11 cellular contexts compared by ENCODE assay signal in genomic region chr10:13685885-13686284, GRCh38.
DNase-seq lines count a peak whose midpoint lies in the region; ATAC-seq, FAIRE-seq and TF ChIP-seq lines count a peak whose summit lies in the region.
"Had no signal": no experiment of that assay in that cellular context is flagged by ENCODE, and none has a peak within 500 bp of the region (broad histone marks: within the 10 kb centered on the region; RNA-seq: fewer than 3 reads in every experiment).

No MANE protein-coding gene starts in this region.

- in situ Hi-C loops in GM12878 (cut with MboI): no loop called here

- H3K9ac ChIP-seq in GM12878 (ENCODE audit: control insufficient read depth, insufficient read depth, low read length): no peak overlapping the region

- H3K4me3 ChIP-seq in GM12878: no peak overlapping the region
- no peak overlapping the region for H3K4me3 ChIP-seq in osteoblast (ENCODE audit: insufficient read depth, low read length)
- no peak overlapping the region for H3K4me3 ChIP-seq in upper lobe of left lung

- CTCF ChIA-PET in GM12878 (lab: Yijun Ruan, JAX): interaction anchor here (1.2 to 1.7 kb wide), 2 partner anchors 9 to 91 kb away, joined by 3 to 6 read pairs; no protein-coding TSS in a partner anchor

- no peak for DNase-seq in GM12878 (ENCODE audit: low read depth, low spot score)
- peak in 1 of 2 donors; percentile 34 for DNase-seq in foreskin keratinocyte
- DNase-seq in osteoblast (ENCODE audit: insufficient read length, low spot score, missing footprints): no peak
- DNase-seq in upper lobe of left lung: no peak
- DNase-seq in activated effector memory CD4-positive, alpha-beta T cell treated with Interleukin-2 at 50 U/mL for 16 hours: no peak
- DNase-seq in NCI-H2227 (lab: John Stamatoyannopoulos, UW; ENCODE audit: unreplicated experiment): no peak
- DNase-seq: activated CD8-positive, alpha-beta memory T cell treated with anti-CD3 and anti-CD28 coated beads, Interleukin-2, amount 50 U/mL, for 48 hours; NCI-H526 treated with DMSO at 0.1 percent for 48 hours; RPMI8226 had no signal

- RAD21 ChIA-PET in GM12878 (lab: Charles Lee; ENCODE audit: unreplicated experiment): interaction anchor here (0.9 to 1.5 kb wide), 4 partner anchors 21 to 91 kb away, joined by 3 to 4 read pairs (median 3); no protein-coding TSS in a partner anchor

- no peak for TF ChIP-seq POLR2A in GM12878 (IDR thresholded peaks at IDR 0.05; ENCODE audit: low read depth, low read length)
- no peak for TF ChIP-seq POLR2A in upper lobe of left lung (IDR thresholded peaks at IDR 0.05)

- no peak overlapping the region for H3K4me2 ChIP-seq in GM12878 (ENCODE audit: control insufficient read depth, insufficient read depth)
- no peak overlapping the region for H3K4me2 ChIP-seq in osteoblast (ENCODE audit: insufficient read depth, low read length)

- H3K4me1 ChIP-seq in GM12878 (ENCODE audit: control insufficient read depth, insufficient read depth, low read length) (peaks cover 20% of the 10 kb centered on the region), foreskin keratinocyte (peaks cover 13% of the 10 kb centered on the region), osteoblast (ENCODE audit: insufficient read depth, low read length) (peaks cover 32% of the 10 kb centered on the region), upper lobe of left lung (peaks cover 34 to 35% (median 35%) of the 10 kb centered on the region in 4 donors)

- intact Hi-C loops in GM12878 (cut with micrococcal nuclease; ENCODE audit: unreplicated experiment): no loop called here

- no peak for TF ChIP-seq RAD21 in GM12878 (IDR thresholded peaks at IDR 0.05; ENCODE audit: insufficient read depth, low read depth, low read length)

- no TSS peak for BruUV-seq in GM12878 (replicated peaks; lab: Mats Ljungman, UMichigan)

- H4K20me1 ChIP-seq in GM12878 (ENCODE audit: control insufficient read depth, insufficient read depth): no peaks in the 10 kb centered on the region
- H4K20me1 ChIP-seq in osteoblast (ENCODE audit: insufficient read depth, low read length): peaks cover 4% of the 10 kb centered on the region

- no peak for TF ChIP-seq CTCF in GM12878 (IDR thresholded peaks at IDR 0.05 in 2 of 3, conservative IDR thresholded peaks at IDR 0.05 in 1 of 3; ENCODE audit: control insufficient read depth in 2 of 3, extremely low read depth in 1 of 3, insufficient read depth in 1 of 3, low read depth in 3 of 3, low read length in 3 of 3)
- no peak for TF ChIP-seq CTCF in foreskin keratinocyte (conservative IDR thresholded peaks at IDR 0.05)
- TF ChIP-seq CTCF in osteoblast (IDR thresholded peaks at IDR 0.05; ENCODE audit: extremely low read depth, low read depth, low read length): no peak
- no peak for TF ChIP-seq CTCF in upper lobe of left lung (IDR thresholded peaks at IDR 0.05)

- WGBS in GM12878 (ENCODE audit: insufficient coverage, insufficient replicate concordance, low lambda C conversion rate, missing lambda C conversion rate): 91% methylated on average over 5 of the region's 5 CpGs
- WGBS in upper lobe of left lung, 2 donors: 59 to 64% methylated on average over 5 of the region's 5 CpGs

- H3K27me3 ChIP-seq in GM12878 (replicated peaks in 1 of 2; ENCODE audit: control insufficient read depth in 2 of 2, insufficient read depth in 2 of 2, low read length in 1 of 2) (no peaks in the 10 kb centered on the region), foreskin keratinocyte (no peaks in the 10 kb centered on the region), osteoblast (ENCODE audit: insufficient read depth, low read length) (no peaks in the 10 kb centered on the region), upper lobe of left lung (no peaks in the 10 kb centered on the region)

- POLR2A ChIA-PET in GM12878 (lab: Charles Lee): interaction anchor here (0.5 to 1.0 kb wide), 3 partner anchors 19 to 134 kb away, joined by 3 to 5 read pairs (median 4); no protein-coding TSS in a partner anchor

- no peak for FAIRE-seq in GM12878 (lab: Jason Lieb, UNC)
- FAIRE-seq: G401.6 had no signal

- ATAC-seq in GM12878 (no peak), foreskin keratinocyte (no peak), upper lobe of left lung (ENCODE audit: low FRiP score in 2 of 2) (no peak), HG03521 (IDR thresholded peaks at IDR 0.05; ENCODE audit: unreplicated experiment) (no peak)

- no peak for TF ChIP-seq EP300 in GM12878 (IDR thresholded peaks at IDR 0.05; ENCODE audit: borderline replicate concordance in 1 of 2, control insufficient read depth in 1 of 2, low read depth in 2 of 2, low read length in 2 of 2)
- TF ChIP-seq EP300 in upper lobe of left lung (IDR thresholded peaks at IDR 0.05): no peak

- H3K9me3 ChIP-seq in GM12878 (replicated peaks; ENCODE audit: control insufficient read depth, insufficient read depth, low read length) (no peaks in the 10 kb centered on the region), osteoblast (ENCODE audit: low read depth, low read length) (no peaks in the 10 kb centered on the region), upper lobe of left lung (no peaks in the 10 kb centered on the region)

- SMC1A ChIA-PET in GM12878 (lab: Charles Lee; ENCODE audit: uncharacterized antibody, unreplicated experiment): interaction anchor here (1.0 to 2.6 kb wide), 5 partner anchors 11 to 91 kb away, joined by 3 to 14 read pairs (median 4); no protein-coding TSS in a partner anchor

- no peak overlapping the region for H2AFZ ChIP-seq in GM12878 (ENCODE audit: control insufficient read depth, low read depth, low read length)
- H2AFZ ChIP-seq in osteoblast (ENCODE audit: low read length): no peak overlapping the region

- H3K79me2 ChIP-seq in GM12878 (ENCODE audit: control insufficient read depth, insufficient read depth, low read length): peaks cover 6% of the 10 kb centered on the region
- H3K79me2 ChIP-seq in osteoblast (ENCODE audit: insufficient read depth, low read length): peaks cover 24% of the 10 kb centered on the region

- H3K27ac ChIP-seq in GM12878 (ENCODE audit: control insufficient read depth, insufficient read depth) (peak overlapping the region; percentile 49), foreskin keratinocyte (peak overlapping the region; percentile 55), osteoblast (ENCODE audit: low read depth, low read length) (peak overlapping the region; percentile 97), upper lobe of left lung (peak overlapping the region; percentile 63 to 77 (median 69))

- peaks cover 8 to 29% of the 10 kb centered on the region in 2 experiments; a peak in 3 of 4 replicates for H3K36me3 ChIP-seq in GM12878 (ENCODE audit: control insufficient read depth in 2 of 2, insufficient read depth in 2 of 2, low read length in 1 of 2)
- H3K36me3 ChIP-seq in osteoblast (ENCODE audit: insufficient read depth, low read length): peaks cover 41% of the 10 kb centered on the region
- peaks cover 0 to 9% (median 3%) of the 10 kb centered on the region in 4 donors for H3K36me3 ChIP-seq in upper lobe of left lung

TF ChIP-seq in GM12878, 131 proteins besides CTCF, POLR2A, EP300 and RAD21 (continues in another document):
- TF ChIP-seq BCLAF1 (IDR thresholded peaks at IDR 0.05) (no peak), MYC (IDR thresholded peaks at IDR 0.05; ENCODE audit: insufficient read depth, insufficient read length, insufficient replicate concordance, low read length, severe bottlenecking) (no peak), USF1 (IDR thresholded peaks at IDR 0.05; ENCODE audit: borderline replicate concordance, extremely low read length, insufficient read depth, low read depth, low read length) (no peak), BMI1 (IDR thresholded peaks at IDR 0.05; ENCODE audit: borderline replicate concordance) (no peak)
